ENCODE assay signal across 1 cellular context in genomic region chr11:61814958-61815789, GRCh38.
TF ChIP-seq lines count a peak whose summit lies in the region.

No MANE protein-coding gene starts in this region.

TF ChIP-seq in HepG2, 621 proteins besides CTCF, POLR2A, EP300 and RAD21 (continued from another document and continues in another):
- TF ChIP-seq PREB (CRISPR knock-in tag; IDR thresholded peaks at IDR 0.05) (no peak; the same call in 1 of the 2 replicates), ZNF550 (CRISPR knock-in tag; IDR thresholded peaks at IDR 0.05; ENCODE audit: borderline replicate concordance) (no peak), HINFP (CRISPR knock-in tag; IDR thresholded peaks at IDR 0.05; ENCODE audit: low read depth) (peak; percentile 46; the same call in 1 of the 2 replicates), ETV6 (CRISPR knock-in tag; conservative IDR thresholded peaks at IDR 0.05) (no peak), ONECUT2 (CRISPR knock-in tag; IDR thresholded peaks at IDR 0.05) (no peak; the same call in 1 of the 2 replicates), ZNF18 (CRISPR knock-in tag; IDR thresholded peaks at IDR 0.05; ENCODE audit: insufficient replicate concordance) (peak; percentile 85), ZBTB7A (CRISPR knock-in tag; IDR thresholded peaks at IDR 0.05) (no peak; the same call in 1 of the 2 replicates), PITX1 (CRISPR knock-in tag; IDR thresholded peaks at IDR 0.05) (peak; percentile 71; the same call in 1 of the 2 replicates), ZNF782 (CRISPR knock-in tag; IDR thresholded peaks at IDR 0.05; ENCODE audit: borderline replicate concordance) (0 out of 2 replicates have a peak, but pooled peaks have one; percentile 11), ZNF772 (CRISPR knock-in tag; IDR thresholded peaks at IDR 0.05) (peak; percentile 68), ZNF883 (CRISPR knock-in tag; IDR thresholded peaks at IDR 0.05; ENCODE audit: not compliant biosample characterization) (peak; percentile 48), EED (CRISPR knock-in tag; IDR thresholded peaks at IDR 0.05) (no peak; the same call in 1 of the 2 replicates), ZNF281 (CRISPR knock-in tag; IDR thresholded peaks at IDR 0.05; ENCODE audit: borderline replicate concordance) (peak; percentile 15; the same call in 1 of the 2 replicates), E2F5 (CRISPR knock-in tag; conservative IDR thresholded peaks at IDR 0.05) (0 out of 2 replicates have a peak, but pooled peaks have one; percentile 11), ZNF678 (CRISPR knock-in tag; IDR thresholded peaks at IDR 0.05) (no peak; the same call in 1 of the 2 replicates), ZNF292 (CRISPR knock-in tag; IDR thresholded peaks at IDR 0.05; ENCODE audit: borderline replicate concordance, low read depth) (no peak), SOX6 (IDR thresholded peaks at IDR 0.05) (no peak), SOX6 (CRISPR knock-in tag; IDR thresholded peaks at IDR 0.05) (peak; percentile 45), ZNF547 (CRISPR knock-in tag; IDR thresholded peaks at IDR 0.05) (peak; percentile 63), ZNF788 (CRISPR knock-in tag; IDR thresholded peaks at IDR 0.05; ENCODE audit: borderline replicate concordance) (peak; percentile 27; the same call in 1 of the 2 replicates), ZBTB44 (CRISPR knock-in tag; IDR thresholded peaks at IDR 0.05) (no peak), ZNF335 (CRISPR knock-in tag; IDR thresholded peaks at IDR 0.05) (no peak), ZNF121 (CRISPR knock-in tag; IDR thresholded peaks at IDR 0.05) (no peak), TARDBP (CRISPR knock-in tag; IDR thresholded peaks at IDR 0.05) (peak; percentile 70), ZBED4 (CRISPR knock-in tag; IDR thresholded peaks at IDR 0.05; ENCODE audit: borderline replicate concordance) (no peak), FOXK1 (CRISPR knock-in tag; IDR thresholded peaks at IDR 0.05; ENCODE audit: borderline replicate concordance, low read depth) (0 out of 2 replicates have a peak, but pooled peaks have one; percentile 14), TCF7 (IDR thresholded peaks at IDR 0.05; ENCODE audit: low read depth) (no peak), ATF2 (CRISPR knock-in tag; IDR thresholded peaks at IDR 0.05) (peak; percentile 68), ZNF350 (CRISPR knock-in tag; IDR thresholded peaks at IDR 0.05; ENCODE audit: borderline replicate concordance, low read depth) (peak; percentile 63; the same call in 1 of the 2 replicates), ZZZ3 (CRISPR knock-in tag; IDR thresholded peaks at IDR 0.05; ENCODE audit: borderline replicate concordance) (no peak), ZNF569 (CRISPR knock-in tag; IDR thresholded peaks at IDR 0.05; ENCODE audit: borderline replicate concordance) (no peak), ZNF383 (CRISPR knock-in tag; IDR thresholded peaks at IDR 0.05; ENCODE audit: borderline replicate concordance) (no peak), ZNF709 (CRISPR knock-in tag; IDR thresholded peaks at IDR 0.05) (peak; percentile 71; the same call in 1 of the 2 replicates), ZSCAN12 (CRISPR knock-in tag; IDR thresholded peaks at IDR 0.05) (0 out of 2 replicates have a peak, but pooled peaks have one; percentile 71), ZNF275 (CRISPR knock-in tag; IDR thresholded peaks at IDR 0.05; ENCODE audit: borderline replicate concordance) (peak; percentile 88), ARID4A (CRISPR knock-in tag; IDR thresholded peaks at IDR 0.05; ENCODE audit: borderline replicate concordance) (peak; percentile 55; the same call in 1 of the 2 replicates), TCF12 (IDR thresholded peaks at IDR 0.05) (no peak), TCF12 (CRISPR knock-in tag; IDR thresholded peaks at IDR 0.05) (peak; percentile 88)
